ENCODE assay signal across 19 cellular contexts in genomic region chr10:129955591-129956284, GRCh38. TPM values are rescaled to one million over a fixed set of nuclear protein-coding genes. Genes with fewer than 3 reads are reported as not detected.
DNase-seq lines count a peak whose midpoint lies in the region; ATAC-seq and TF ChIP-seq lines count a peak whose summit lies in the region.
"Had no signal": no experiment of that assay in that cellular context is flagged by ENCODE, and none has a peak within 500 bp of the region (broad histone marks: within the 10 kb centered on the region; RNA-seq: fewer than 3 reads in every experiment).

No MANE protein-coding gene starts in this region.

- no peak for ATAC-seq in GM23338
- no peak for ATAC-seq in activated naive CD8-positive, alpha-beta T cell treated with anti-CD3 and anti-CD28 coated beads, Interleukin-2, amount 50 U/mL, for 24 hours
- ATAC-seq: esophagus mucosa had no signal

- H3K36me3 ChIP-seq in GM23338 (ENCODE audit: insufficient read depth) (no peaks in the 10 kb centered on the region), iPS-20b (ENCODE audit: insufficient read depth, low read depth, low read length) (no peaks in the 10 kb centered on the region), stomach (no peaks in the 10 kb centered on the region), tibial artery (no peaks in the 10 kb centered on the region)
- H3K36me3 ChIP-seq: transverse colon had no signal

- TF ChIP-seq EP300 in stomach (IDR thresholded peaks at IDR 0.05): no peak

- peak overlapping the region; percentile 70 for H3K4me2 ChIP-seq in GM23338

- 26 to 46% (median 31%) methylated on average over 6 of the region's 6 CpGs for WGBS in stomach, 5 donors

- H3K36me3 Mint-ChIP-seq in GM23338 (ENCODE audit: low read depth): no peaks in the 10 kb centered on the region; the same call in 2 of the 3 replicates
- H3K36me3 Mint-ChIP-seq in activated naive CD8-positive, alpha-beta T cell treated with anti-CD3 and anti-CD28 coated beads, Interleukin-2, amount 50 U/mL, for 24 hours (ENCODE audit: low read depth): no peaks in the 10 kb centered on the region
- H3K36me3 Mint-ChIP-seq: activated naive CD8-positive, alpha-beta T cell treated with anti-CD3 and anti-CD28 coated beads for 36 hours had no signal

- no peak overlapping the region for H3K27ac Mint-ChIP-seq in GM23338
- H3K27ac Mint-ChIP-seq in activated naive CD8-positive, alpha-beta T cell treated with anti-CD3 and anti-CD28 coated beads, Interleukin-2, amount 50 U/mL, for 24 hours: no peak overlapping the region
- H3K27ac Mint-ChIP-seq: activated CD4-positive, alpha-beta T cell treated with anti-CD3 and anti-CD28 coated beads, Interleukin-2, amount 10 ng/mL, durations not matched to agents 24 days and 14 days; activated naive CD8-positive, alpha-beta T cell treated with anti-CD3 and anti-CD28 coated beads for 36 hours; T-helper 2 cell treated with Interferon-gamma antibody and Interleukin-4, amounts not matched to agents 5 μg/mL and 100 μg/mL, for 36 hours had no signal

- H3K9ac ChIP-seq in iPS-20b (ENCODE audit: low read depth, low read length): no peak overlapping the region

- H3K4me3 ChIP-seq in GM23338: no peak overlapping the region
- H3K4me3 ChIP-seq in iPS-20b (ENCODE audit: low read length): 0 out of 2 replicates have a peak overlapping the region, but pooled peaks have one; percentile 42
- H3K4me3 ChIP-seq in stomach: no peak overlapping the region
- H3K4me3 ChIP-seq in tibial artery: no peak overlapping the region
- H3K4me3 ChIP-seq: transverse colon had no signal

- H3K9me3 ChIP-seq in iPS-20b (ENCODE audit: insufficient read depth, low read depth, low read length) (no peaks in the 10 kb centered on the region), stomach (peaks cover 0 to 7% (median 0%) of the 10 kb centered on the region in 4 donors), tibial artery (no peaks in the 10 kb centered on the region)
- H3K9me3 ChIP-seq: transverse colon had no signal

- no peak for TF ChIP-seq POLR2A in stomach (IDR thresholded peaks at IDR 0.05)

- peaks cover 11% of the 10 kb centered on the region; the same call in 2 of the 3 replicates for H3K9me3 Mint-ChIP-seq in GM23338
- H3K9me3 Mint-ChIP-seq in activated naive CD8-positive, alpha-beta T cell treated with anti-CD3 and anti-CD28 coated beads, Interleukin-2, amount 50 U/mL, for 24 hours: no peaks in the 10 kb centered on the region
- H3K9me3 Mint-ChIP-seq: activated naive CD8-positive, alpha-beta T cell treated with anti-CD3 and anti-CD28 coated beads for 36 hours; T-helper 2 cell treated with Interferon-gamma antibody and Interleukin-4, amounts not matched to agents 5 μg/mL and 100 μg/mL, for 36 hours had no signal

- no peak overlapping the region for H3K4me3 Mint-ChIP-seq in GM23338
- no peak overlapping the region for H3K4me3 Mint-ChIP-seq in activated naive CD8-positive, alpha-beta T cell treated with anti-CD3 and anti-CD28 coated beads, Interleukin-2, amount 50 U/mL, for 24 hours
- H3K4me3 Mint-ChIP-seq: activated CD4-positive, alpha-beta T cell treated with anti-CD3 and anti-CD28 coated beads, Interleukin-2, amount 10 ng/mL, durations not matched to agents 24 days and 14 days; activated naive CD8-positive, alpha-beta T cell treated with anti-CD3 and anti-CD28 coated beads for 36 hours; T-helper 2 cell treated with Interferon-gamma antibody and Interleukin-4, amounts not matched to agents 5 μg/mL and 100 μg/mL, for 36 hours had no signal

- H3K4me1 ChIP-seq in GM23338 (ENCODE audit: insufficient read depth) (peaks cover 53% of the 10 kb centered on the region), iPS-20b (ENCODE audit: insufficient read depth, low read length) (peaks cover 26% of the 10 kb centered on the region), stomach (peaks cover 13 to 27% (median 21%) of the 10 kb centered on the region in 4 donors), tibial artery (peaks cover 0 to 19% (median 16%) of the 10 kb centered on the region in 4 donors)

- TF ChIP-seq CTCF in GM23338 (conservative IDR thresholded peaks at IDR 0.05; ENCODE audit: low read depth in 2 of 2): no peak
- TF ChIP-seq CTCF in stomach (IDR thresholded peaks at IDR 0.05): no peak
- TF ChIP-seq CTCF in tibial artery (IDR thresholded peaks at IDR 0.05): no peak

- no peak for DNase-seq in GM23338 (ENCODE audit: low spot score)
- DNase-seq in RKO (ENCODE audit: low spot score): peak; percentile 1
- peak; percentile 70 for DNase-seq in renal cortical epithelial cell (ENCODE audit: low read depth)
- DNase-seq in activated naive CD8-positive, alpha-beta T cell treated with anti-CD3 and anti-CD28 coated beads, Interleukin-2, amount 50 U/mL, for 24 hours: no peak
- no peak for DNase-seq in stomach
- no peak for DNase-seq in tibial artery
- no peak for DNase-seq in NCI-H2029 (lab: John Stamatoyannopoulos, UW)
- DNase-seq: activated CD4-positive, alpha-beta T cell treated with anti-CD3 and anti-CD28 coated beads, Interleukin-2, amount 10 ng/mL, durations not matched to agents 24 days and 14 days; activated naive CD8-positive, alpha-beta T cell treated with anti-CD3 and anti-CD28 coated beads for 36 hours; midbrain; NCI-H187 treated with DMSO at 0.1 percent for 48 hours; NCI-H526 treated with DMSO at 0.1 percent for 48 hours; posterior cingulate gyrus; transverse colon had no signal

- intact Hi-C loops in stomach (cut with DNase I; ENCODE audit: low total_unique reads) (no loop called here), tibial artery (cut with DNase I; ENCODE audit: low total_unique reads) (loop anchor here (10.0 kb wide), 1 partner anchor 491 kb away; the partner anchor contains the start of gene MGMT)

- H4K20me1 ChIP-seq in GM23338 (replicated peaks; ENCODE audit: insufficient read depth): no peaks in the 10 kb centered on the region

- peaks cover 82% of the 10 kb centered on the region for H3K27me3 Mint-ChIP-seq in GM23338 (ENCODE audit: insufficient read depth, low read depth, poor library complexity)
- H3K27me3 Mint-ChIP-seq in activated naive CD8-positive, alpha-beta T cell treated with anti-CD3 and anti-CD28 coated beads, Interleukin-2, amount 50 U/mL, for 24 hours: peaks cover 54% of the 10 kb centered on the region

- no peak overlapping the region for H3K27ac ChIP-seq in GM23338 (ENCODE audit: low read depth)
- H3K27ac ChIP-seq in iPS-20b (ENCODE audit: low read length): no peak overlapping the region
- H3K27ac ChIP-seq in stomach: no peak overlapping the region
- H3K27ac ChIP-seq in tibial artery: no peak overlapping the region
- H3K27ac ChIP-seq: C4-2B, RWPE1, transverse colon had no signal

- H3F3A ChIP-seq in GM23338 (replicated peaks; ENCODE audit: low read depth): peaks cover 4% of the 10 kb centered on the region; the same call in 1 of the 2 replicates

- H3K79me2 ChIP-seq in GM23338 (replicated peaks; ENCODE audit: insufficient read depth): no peaks in the 10 kb centered on the region

- peaks cover 83% of the 10 kb centered on the region for H3K27me3 ChIP-seq in GM23338 (ENCODE audit: insufficient read depth)
- H3K27me3 ChIP-seq in iPS-20b (ENCODE audit: insufficient read depth, low read length): peaks cover 93% of the 10 kb centered on the region
- H3K27me3 ChIP-seq in stomach: peaks cover 37 to 95% (median 54%) of the 10 kb centered on the region in 3 donors
- H3K27me3 ChIP-seq in tibial artery: peaks cover 0 to 38% of the 10 kb centered on the region in 2 donors

- no peaks in the 10 kb centered on the region for H3K9me2 ChIP-seq in GM23338 (ENCODE audit: insufficient read depth)

- peaks cover 51% of the 10 kb centered on the region for H3K4me1 Mint-ChIP-seq in GM23338
- peaks cover 15% of the 10 kb centered on the region for H3K4me1 Mint-ChIP-seq in activated naive CD8-positive, alpha-beta T cell treated with anti-CD3 and anti-CD28 coated beads, Interleukin-2, amount 50 U/mL, for 24 hours

- no peak overlapping the region for H2AFZ ChIP-seq in GM23338

TF ChIP-seq in GM23338, 12 proteins besides CTCF, POLR2A, EP300 and RAD21:
- TF ChIP-seq STAT1 (IDR thresholded peaks at IDR 0.05; ENCODE audit: unreplicated experiment) (no peak), EZH2 (IDR thresholded peaks at IDR 0.05; ENCODE audit: low read depth, unreplicated experiment) (peak; percentile 43)

RNA-seq across cellular contexts. Expression of gene EBF3, which starts 8.3 kb away (rescaled TPM):
- total RNA-seq in GM23338 (2014; rRNA removed; shearing (Covaris generic)): 0.23 and 0.49 TPM in 2 replicates
- 0.12 and 0.27 TPM in 2 replicates for polyA plus RNA-seq in GM23338 (2016; fragmentation: Nextera tagmentation; extraction: Ambion mirVana)
- total RNA-seq in renal cortical epithelial cell: under 0.01 and 0.05 TPM in 2 replicates
- 1 to 10 TPM in 1 of 5 donors, under 1 TPM in 1, not detected in 3; 0.58 to 7.3 TPM for total RNA-seq in stomach
- polyA plus RNA-seq in stomach: under 1 TPM; 0.19 to 0.63 (median 0.31) TPM
- total RNA-seq: activated CD4-positive, alpha-beta T cell treated with anti-CD3 and anti-CD28 coated beads, Interleukin-2, amount 10 ng/mL, durations not matched to agents 24 days and 14 days; activated naive CD8-positive, alpha-beta T cell treated with anti-CD3 and anti-CD28 coated beads for 36 hours had no signal

Comparison
In these comparisons a context has a peak if more than half of its experiments do, and no peak if none do; other contexts are left out.
1. DNase-seq: peak in RKO (single experiment) and renal cortical epithelial cell (single experiment); none in GM23338 (single experiment), activated naive CD8-positive, alpha-beta T cell treated with anti-CD3 and anti-CD28 coated beads, Interleukin-2, amount 50 U/mL, for 24 hours (single experiment), stomach (single experiment), tibial artery (0 of 2) and NCI-H2029 (single experiment).